ENCODE assay signal across 8 cellular contexts in the genomic region with DNA sequence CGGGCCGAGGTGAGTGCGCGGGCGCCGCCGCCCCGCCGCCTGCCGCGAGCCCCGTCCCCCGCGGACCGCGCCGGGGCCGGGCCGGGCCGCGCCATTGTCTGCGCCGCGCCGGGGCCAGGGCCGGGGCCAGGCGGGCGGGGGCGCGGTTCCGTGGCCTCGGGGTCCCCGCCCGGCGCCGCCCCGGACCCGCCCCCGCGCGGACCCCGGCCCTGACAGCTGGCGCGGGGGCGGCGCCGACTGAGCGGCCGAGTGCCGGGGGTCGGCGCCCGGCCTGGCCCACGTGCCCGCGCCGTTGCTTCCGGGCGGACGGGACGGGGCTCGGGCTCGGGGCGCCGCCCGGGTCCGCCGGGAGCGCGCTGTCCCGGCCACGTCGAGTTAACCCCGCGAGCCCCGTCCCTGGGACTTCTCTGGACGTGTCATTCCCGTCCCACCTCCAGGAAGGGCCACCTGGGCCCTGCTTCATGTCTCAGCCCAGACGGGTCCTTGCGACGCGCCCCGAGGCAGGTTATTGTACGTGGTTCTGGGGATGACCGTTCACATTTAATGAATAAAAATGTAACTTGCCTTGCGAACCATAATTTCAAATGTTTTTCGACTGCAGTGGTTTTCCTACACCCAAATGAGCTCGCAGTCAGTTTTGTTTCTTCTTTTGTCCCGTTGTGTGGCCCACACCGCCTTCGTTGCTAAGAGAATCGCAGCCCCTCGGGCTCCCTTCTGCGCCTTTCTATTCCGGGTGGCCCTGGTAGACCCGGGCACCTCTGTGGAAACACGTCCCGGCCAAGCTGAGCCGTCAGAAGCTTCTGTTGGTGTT. TPM values are rescaled to one million over a fixed set of nuclear protein-coding genes. Genes with fewer than 3 reads are reported as not detected.
DNase-seq lines count a peak whose midpoint lies in the region; ATAC-seq, FAIRE-seq and TF ChIP-seq lines count a peak whose summit lies in the region.

No MANE protein-coding gene starts in this region.

- peaks cover 4% of the 10 kb centered on the region for H3K9me1 ChIP-seq in K562 (ENCODE audit: control insufficient read depth, insufficient read depth, low read length)
- peaks cover 7% of the 10 kb centered on the region for H3K9me1 ChIP-seq in keratinocyte (ENCODE audit: control insufficient read depth, extremely low read depth, insufficient read depth, low read length)

- CTCF ChIA-PET in K562 (lab: Yijun Ruan, JAX; ENCODE audit: low intra/inter-chr PET ratio): no interaction called here

- H3K9me3 ChIP-seq in K562 (replicated peaks; ENCODE audit: control insufficient read depth, insufficient read depth, low read depth, low read length): no peaks in the 10 kb centered on the region
- no peaks in the 10 kb centered on the region for H3K9me3 ChIP-seq in keratinocyte (ENCODE audit: control insufficient read depth, low read depth, low read length)

- FAIRE-seq in K562 (lab: Jason Lieb, UNC): peak; percentile 19
- FAIRE-seq in keratinocyte (lab: Jason Lieb, UNC): no peak

- no TSS peak for BruUV-seq in K562 (replicated peaks; lab: Mats Ljungman, UMichigan)

- no peaks in the 10 kb centered on the region; a peak in 1 of 5 replicates for H3K27me3 ChIP-seq in K562 (ENCODE audit: control insufficient read depth in 2 of 2, insufficient read depth in 2 of 2, low read length in 2 of 2)
- H3K27me3 ChIP-seq in keratinocyte (ENCODE audit: control insufficient read depth, extremely low read depth, insufficient read depth, low read length): peaks cover 17% of the 10 kb centered on the region

- H3K36me3 Mint-ChIP-seq in stimulated activated naive CD8-positive, alpha-beta T cell treated with anti-CD3 and anti-CD28 coated beads, Interleukin-15, Interleukin-2, amounts not matched to agents 100 ng/mL and 50 ng/mL, for 24 hours (ENCODE audit: low read depth): peaks cover 15% of the 10 kb centered on the region

- dilution Hi-C loops in keratinocyte (cut with MboI; ENCODE audit: extremely low pct_ligation_motif_present, low sequenced_read_pairs): no loop called here

- 2% methylated on average over 22 of the region's 99 CpGs for WGBS in K562 (ENCODE audit: insufficient coverage, low coverage, missing lambda C conversion rate)

- no peak for TF ChIP-seq POLR2A in K562 (conservative IDR thresholded peaks at IDR 0.05)

- POLR2A ChIA-PET in K562 (lab: Yijun Ruan, JAX): interaction anchor here (2.2 kb wide), 1 partner anchor 28 kb away, joined by 6 read pairs; no protein-coding TSS in a partner anchor

- H3K4me1 ChIP-seq in K562 (replicated peaks in 1 of 2; ENCODE audit: control insufficient read depth in 2 of 2, insufficient read depth in 2 of 2, low read length in 2 of 2) (peaks cover 11 to 54% of the 10 kb centered on the region in 2 experiments; a peak in 4 of 5 replicates), keratinocyte (ENCODE audit: control insufficient read depth, extremely low read depth, insufficient read depth, low read length) (peaks cover 13% of the 10 kb centered on the region)

- TF ChIP-seq CTCF in K562 (IDR thresholded peaks at IDR 0.05 in 2 of 3, conservative IDR thresholded peaks at IDR 0.05 in 1 of 3; ENCODE audit: insufficient read depth in 2 of 3, low read depth in 1 of 3, low read length in 3 of 3) (no peak), keratinocyte (optimal IDR thresholded peaks at IDR 0.05 in 1 of 3, IDR thresholded peaks at IDR 0.05 in 1 of 3, conservative IDR thresholded peaks at IDR 0.05 in 1 of 3; ENCODE audit: extremely low read depth in 1 of 3, insufficient read depth in 2 of 3, low read length in 3 of 3) (no peak)

- H3K4me1 Mint-ChIP-seq in stimulated activated naive CD8-positive, alpha-beta T cell treated with anti-CD3 and anti-CD28 coated beads, Interleukin-15, Interleukin-2, amounts not matched to agents 100 ng/mL and 50 ng/mL, for 24 hours (ENCODE audit: low read depth): peaks cover 38% of the 10 kb centered on the region

- H3K4me3 Mint-ChIP-seq in stimulated activated naive CD8-positive, alpha-beta T cell treated with anti-CD3 and anti-CD28 coated beads, Interleukin-15, Interleukin-2, amounts not matched to agents 100 ng/mL and 50 ng/mL, for 24 hours: peak overlapping the region; percentile 97

- intact Hi-C loops in K562 (cut with micrococcal nuclease): no loop called here

- H4K20me1 ChIP-seq in K562 (replicated peaks; ENCODE audit: control insufficient read depth, insufficient read depth, low read length) (peaks cover 13% of the 10 kb centered on the region), keratinocyte (ENCODE audit: control insufficient read depth, extremely low read depth, insufficient read depth, low read length) (peaks cover 6% of the 10 kb centered on the region)

- peak; percentile 41 for DNase-seq in stimulated activated CD4-positive, alpha-beta T cell treated with anti-CD3 and anti-CD28 coated beads, Interleukin-2, amount 100 ng/mL, for 24 hours
- DNase-seq in stimulated activated CD4-positive, alpha-beta T cell treated with anti-CD3 and anti-CD28 coated beads, Interleukin-4, amount 100 ng/mL, for 4 hours: no peak
- DNase-seq in NCI-H748 (lab: John Stamatoyannopoulos, UW; ENCODE audit: unreplicated experiment): peak; percentile 49
- DNase-seq in K562 (ENCODE audit: extremely low read depth in 1 of 4, low spot score in 3 of 4): peak; percentile 19 to 78 (median 52)
- no peak for DNase-seq in keratinocyte (ENCODE audit: low read depth, low spot score)
- no peak for DNase-seq in stimulated activated CD8-positive, alpha-beta memory T cell treated with anti-CD3 and anti-CD28 coated beads, Interleukin-4, amount 100 ng/mL, for 48 hours

- H3K27ac ChIP-seq in K562 (ENCODE audit: extremely low read depth, low read depth, low read length) (peak overlapping the region; percentile 78), keratinocyte (ENCODE audit: control insufficient read depth, insufficient read depth, low read length) (peak overlapping the region; percentile 75)

- H3K4me3 ChIP-seq in K562: peak overlapping the region; percentile 62
- peak overlapping the region; percentile 79 to 85 (median 80) for H3K4me3 ChIP-seq in keratinocyte (ENCODE audit: control insufficient read depth in 2 of 3, extremely low read depth in 1 of 3, insufficient read depth in 2 of 3, low read depth in 1 of 3, low read length in 3 of 3)

- peaks cover 12% of the 10 kb centered on the region for H3K27me3 Mint-ChIP-seq in stimulated activated naive CD8-positive, alpha-beta T cell treated with anti-CD3 and anti-CD28 coated beads, Interleukin-15, Interleukin-2, amounts not matched to agents 100 ng/mL and 50 ng/mL, for 24 hours

- H3K79me2 ChIP-seq in K562 (ENCODE audit: control insufficient read depth, insufficient read depth, low read length) (peaks cover 48% of the 10 kb centered on the region), keratinocyte (ENCODE audit: control insufficient read depth, insufficient read depth, low read length) (peaks cover 51% of the 10 kb centered on the region)

- ATAC-seq in HG02610 (IDR thresholded peaks at IDR 0.05; ENCODE audit: unreplicated experiment): peak; percentile 23
- ATAC-seq in K562: no peak

- peak overlapping the region; percentile 91 for H3K27ac Mint-ChIP-seq in stimulated activated naive CD8-positive, alpha-beta T cell treated with anti-CD3 and anti-CD28 coated beads, Interleukin-15, Interleukin-2, amounts not matched to agents 100 ng/mL and 50 ng/mL, for 24 hours

- peak overlapping the region; percentile 76 to 97 for H3K9ac ChIP-seq in K562 (ENCODE audit: insufficient read depth in 1 of 2, low read depth in 2 of 2, low read length in 2 of 2)
- H3K9ac ChIP-seq in keratinocyte (ENCODE audit: control insufficient read depth, extremely low read depth, insufficient read depth, low read length): peak overlapping the region; percentile 91

- H3K4me2 ChIP-seq in K562 (ENCODE audit: insufficient read depth, low read length): peak overlapping the region; percentile 85
- H3K4me2 ChIP-seq in keratinocyte (ENCODE audit: control insufficient read depth, extremely low read depth, insufficient read depth, low read depth, low read length): peak overlapping the region; percentile 95

- TF ChIP-seq EP300 in K562 (IDR thresholded peaks at IDR 0.05; ENCODE audit: low read length): no peak

- no peaks in the 10 kb centered on the region for H3K9me3 Mint-ChIP-seq in stimulated activated naive CD8-positive, alpha-beta T cell treated with anti-CD3 and anti-CD28 coated beads, Interleukin-15, Interleukin-2, amounts not matched to agents 100 ng/mL and 50 ng/mL, for 24 hours

- H3K36me3 ChIP-seq in K562 (ENCODE audit: control insufficient read depth, insufficient read depth, low read length) (peaks cover 17% of the 10 kb centered on the region; the same call in 2 of the 3 replicates), keratinocyte (ENCODE audit: control insufficient read depth in 2 of 2, extremely low read depth in 1 of 2, insufficient read depth in 2 of 2, low read length in 2 of 2) (peaks cover 1 to 4% of the 10 kb centered on the region in 2 experiments)

- in situ Hi-C loops in K562 (cut with MboI): no loop called here

- H2AFZ ChIP-seq in K562 (ENCODE audit: low read depth, low read length): peak overlapping the region; percentile 44; the same call in 1 of the 2 replicates
- peak overlapping the region; percentile 22 for H2AFZ ChIP-seq in keratinocyte (ENCODE audit: control insufficient read depth, low read length)

- no peak for TF ChIP-seq RAD21 in K562 (CRISPR knock-in tag; conservative IDR thresholded peaks at IDR 0.05 in 1 of 2, IDR thresholded peaks at IDR 0.05 in 1 of 2)

RNA-seq across cellular contexts. Expression of gene ZBED4, which starts 0.5 kb away (rescaled TPM):
- 25.1 and 25.4 TPM in 2 replicates for total RNA-seq in K562 (2011; cell fraction: chromatin; rRNA removed; ENCODE audit: low replicate concordance)
- 15.5 and 19.3 TPM in 2 replicates for total RNA-seq in K562 (2011; cell fraction: nucleolus; rRNA removed)
- total RNA-seq in K562 (2011; cell fraction: nucleoplasm; rRNA removed): 18.1 and 18.4 TPM in 2 replicates
- total RNA-seq in K562 (2014; rRNA removed): 8.1 and 11.0 TPM in 2 replicates
- total RNA-seq in K562 (2014; rRNA removed; fragmentation: Illumina TruSeq; extraction: Trizol): 6.3 and 6.9 TPM in 2 replicates
- total RNA-seq in K562 (2015; rRNA removed; fragmentation: Illumina TruSeq; extraction: Trizol): 7.3 and 7.4 TPM in 2 replicates
- total RNA-seq in K562 (2021): 16.0 and 16.8 TPM in 2 replicates
- 3.8 and 4.5 TPM in 2 replicates for polyA plus RNA-seq in K562 (2011; rRNA removed)
- 4.1 and 4.8 TPM in 2 replicates for polyA plus RNA-seq in K562 (2011; cell fraction: cytosol; rRNA removed)
- 6.6 and 7.8 TPM in 2 replicates for polyA plus RNA-seq in K562 (2011; cell fraction: nucleus; rRNA removed)
- polyA plus RNA-seq in K562 (2012): 9.9 and 10.0 TPM in 2 replicates
- 12.2 and 13.2 TPM in 2 replicates for polyA plus RNA-seq in K562 (2014; fragmentation: Illumina TruSeq; extraction: Trizol)
- 1 to 10 TPM; 1.5 to 1.6 TPM for polyA plus RNA-seq in K562 (2014; fragmentation: Nextera tagmentation; extraction: Ambion mirVana)
- 7.6 and 7.8 TPM in 2 replicates for polyA plus RNA-seq in K562 (2014; rRNA removed)
- polyA minus RNA-seq in K562 (2011; rRNA and poly(A)+ RNA removed): 5.3 and 6.0 TPM in 2 replicates
- 10.0 and 11.0 TPM in 2 replicates for polyA minus RNA-seq in K562 (2011; cell fraction: cytosol; rRNA and poly(A)+ RNA removed)
- polyA minus RNA-seq in K562 (2011; cell fraction: nucleus; rRNA and poly(A)+ RNA removed): 3.5 and 5.0 TPM in 2 replicates
- 4.9 to 8.0 TPM (median 7.1 TPM) in 3 replicates for polyA plus RNA-seq in keratinocyte
- polyA plus RNA-seq in keratinocyte (2011; ENCODE audit: low read depth): 7.9 TPM
- 8.0 and 8.7 TPM in 2 replicates for polyA plus RNA-seq in keratinocyte (2011; cell fraction: cytosol; rRNA removed)
- polyA plus RNA-seq in keratinocyte (2011; cell fraction: nucleus; rRNA removed): 20.1 and 20.9 TPM in 2 replicates
- 8.8 and 12.4 TPM in 2 replicates for polyA plus RNA-seq in keratinocyte (2012; ENCODE audit: low replicate concordance)
- 8.5 to 27.1 TPM (median 10.4 TPM) in 3 replicates for polyA minus RNA-seq in keratinocyte
- polyA minus RNA-seq in keratinocyte (2011; cell fraction: cytosol; rRNA and poly(A)+ RNA removed): 9.8 TPM
- 15.3 and 23.3 TPM in 2 replicates for polyA minus RNA-seq in keratinocyte (2011; cell fraction: nucleus; rRNA and poly(A)+ RNA removed)

RNA-seq across cellular contexts. Expression of gene BRD1, which starts 26.5 kb away (rescaled TPM):
- total RNA-seq in K562 (2011; cell fraction: chromatin; rRNA removed; ENCODE audit: low replicate concordance): 34.4 and 58.3 TPM in 2 replicates
- 28.7 and 34.9 TPM in 2 replicates for total RNA-seq in K562 (2011; cell fraction: nucleolus; rRNA removed)
- 20.9 and 28.2 TPM in 2 replicates for total RNA-seq in K562 (2011; cell fraction: nucleoplasm; rRNA removed)
- total RNA-seq in K562 (2014; rRNA removed): 10.4 and 12.2 TPM in 2 replicates
- total RNA-seq in K562 (2014; rRNA removed; fragmentation: Illumina TruSeq; extraction: Trizol): 5.3 and 7.4 TPM in 2 replicates
- 7.2 and 7.5 TPM in 2 replicates for total RNA-seq in K562 (2015; rRNA removed; fragmentation: Illumina TruSeq; extraction: Trizol)
- total RNA-seq in K562 (2021): 14.1 and 17.6 TPM in 2 replicates
- polyA plus RNA-seq in K562 (2011; rRNA removed): 2.4 and 2.5 TPM in 2 replicates
- 1.9 and 2.0 TPM in 2 replicates for polyA plus RNA-seq in K562 (2011; cell fraction: cytosol; rRNA removed)
- 11.7 and 17.8 TPM in 2 replicates for polyA plus RNA-seq in K562 (2011; cell fraction: nucleus; rRNA removed)
- 8.5 and 10.4 TPM in 2 replicates for polyA plus RNA-seq in K562 (2012)
- polyA plus RNA-seq in K562 (2014; fragmentation: Illumina TruSeq; extraction: Trizol): 5.5 and 8.7 TPM in 2 replicates
- polyA plus RNA-seq in K562 (2014; fragmentation: Nextera tagmentation; extraction: Ambion mirVana): under 1 TPM; 0.42 to 0.63 TPM
- 8.4 and 9.9 TPM in 2 replicates for polyA plus RNA-seq in K562 (2014; rRNA removed)
- 3.2 and 4.2 TPM in 2 replicates for polyA minus RNA-seq in K562 (2011; rRNA and poly(A)+ RNA removed)
- 5.6 and 8.6 TPM in 2 replicates for polyA minus RNA-seq in K562 (2011; cell fraction: cytosol; rRNA and poly(A)+ RNA removed)
- polyA minus RNA-seq in K562 (2011; cell fraction: nucleus; rRNA and poly(A)+ RNA removed): 10.8 and 11.2 TPM in 2 replicates
- 3.7 to 5.0 TPM (median 4.3 TPM) in 3 replicates for polyA plus RNA-seq in keratinocyte
- polyA plus RNA-seq in keratinocyte (2011; ENCODE audit: low read depth): 20.9 TPM
- polyA plus RNA-seq in keratinocyte (2011; cell fraction: cytosol; rRNA removed): 2.8 and 4.2 TPM in 2 replicates
- 19.3 and 21.4 TPM in 2 replicates for polyA plus RNA-seq in keratinocyte (2011; cell fraction: nucleus; rRNA removed)
- 10.8 and 17.3 TPM in 2 replicates for polyA plus RNA-seq in keratinocyte (2012; ENCODE audit: low replicate concordance)
- polyA minus RNA-seq in keratinocyte: 5.7 to 10.7 TPM (median 6.1 TPM) in 3 replicates
- polyA minus RNA-seq in keratinocyte (2011; cell fraction: cytosol; rRNA and poly(A)+ RNA removed): 7.3 TPM
- 17.4 and 19.2 TPM in 2 replicates for polyA minus RNA-seq in keratinocyte (2011; cell fraction: nucleus; rRNA and poly(A)+ RNA removed)

Comparison
In these comparisons a context has a peak if more than half of its experiments do, and no peak if none do; other contexts are left out.
1. DNase-seq: peak in stimulated activated CD4-positive, alpha-beta T cell treated with anti-CD3 and anti-CD28 coated beads, Interleukin-2, amount 100 ng/mL, for 24 hours (2 of 2), NCI-H748 (single experiment) and K562 (4 of 4); none in stimulated activated CD4-positive, alpha-beta T cell treated with anti-CD3 and anti-CD28 coated beads, Interleukin-4, amount 100 ng/mL, for 4 hours (0 of 2), keratinocyte (single experiment) and stimulated activated CD8-positive, alpha-beta memory T cell treated with anti-CD3 and anti-CD28 coated beads, Interleukin-4, amount 100 ng/mL, for 48 hours (single experiment).